16 cellular contexts compared by ENCODE assay signal in genomic region chr1:235021815-235022214, GRCh38.
DNase-seq lines count a peak whose midpoint lies in the region; ATAC-seq and TF ChIP-seq lines count a peak whose summit lies in the region.
"Had no signal": no experiment of that assay in that cellular context is flagged by ENCODE, and none has a peak within 500 bp of the region (broad histone marks: within the 10 kb centered on the region; RNA-seq: fewer than 3 reads in every experiment).

No MANE protein-coding gene starts in this region.

- 96% methylated on average over 7 of the region's 7 CpGs for WGBS in smooth muscle cell (ENCODE audit: low lambda C conversion rate)

- peaks cover 16% of the 10 kb centered on the region for H3K4me1 ChIP-seq in GM23338 (ENCODE audit: insufficient read depth)
- peaks cover 20% of the 10 kb centered on the region for H3K4me1 ChIP-seq in smooth muscle cell (ENCODE audit: low read depth)
- H3K4me1 ChIP-seq: prostate gland had no signal

- H2AFZ ChIP-seq in GM23338 (peak overlapping the region; percentile 85; the same call in 1 of the 2 replicates), smooth muscle cell (ENCODE audit: low read depth) (no peak overlapping the region)

- H4K20me1 ChIP-seq in GM23338 (replicated peaks; ENCODE audit: insufficient read depth), result no peaks in the 10 kb centered on the region
- no peaks in the 10 kb centered on the region for H4K20me1 ChIP-seq in smooth muscle cell (ENCODE audit: low read depth)

- H3K79me2 ChIP-seq in GM23338 (replicated peaks; ENCODE audit: insufficient read depth) (no peaks in the 10 kb centered on the region), smooth muscle cell (ENCODE audit: low read depth) (no peaks in the 10 kb centered on the region)

- no peak overlapping the region for H3K27ac Mint-ChIP-seq in GM23338
- peak overlapping the region; percentile 62 for H3K27ac Mint-ChIP-seq in T-helper 17 cell

- H3K4me3 ChIP-seq in GM23338, result no peak overlapping the region
- H3K4me3 ChIP-seq in smooth muscle cell, result no peak overlapping the region
- H3K4me3 ChIP-seq: prostate gland had no signal

- H3K4me3 Mint-ChIP-seq in GM23338 (no peak overlapping the region), T-helper 17 cell (no peak overlapping the region)

- H3K36me3 ChIP-seq in GM23338 (ENCODE audit: insufficient read depth), result no peaks in the 10 kb centered on the region; the same call in 1 of the 2 replicates
- no peaks in the 10 kb centered on the region for H3K36me3 ChIP-seq in smooth muscle cell (ENCODE audit: low read depth)
- H3K36me3 ChIP-seq: prostate gland had no signal

- H3K9me3 Mint-ChIP-seq in GM23338, result peaks cover 5% of the 10 kb centered on the region; the same call in 2 of the 3 replicates

- peaks cover 20% of the 10 kb centered on the region for H3K4me1 Mint-ChIP-seq in GM23338
- H3K4me1 Mint-ChIP-seq in T-helper 17 cell, result peaks cover 4% of the 10 kb centered on the region

- TF ChIP-seq CTCF in GM23338 (conservative IDR thresholded peaks at IDR 0.05; ENCODE audit: low read depth in 2 of 2) (no peak), smooth muscle cell (IDR thresholded peaks at IDR 0.05; ENCODE audit: borderline replicate concordance, insufficient read depth, poor library complexity, severe bottlenecking) (no peak)

- H3K9me2 ChIP-seq in GM23338 (ENCODE audit: insufficient read depth), result peaks cover 11% of the 10 kb centered on the region; the same call in 1 of the 2 replicates

- H3K27me3 ChIP-seq in GM23338 (ENCODE audit: insufficient read depth) (no peaks in the 10 kb centered on the region), smooth muscle cell (ENCODE audit: low read depth) (no peaks in the 10 kb centered on the region)

- H3K4me2 ChIP-seq in GM23338 (no peak overlapping the region), smooth muscle cell (peak overlapping the region; percentile 25)
- H3K4me2 ChIP-seq: KMS-11 had no signal

- H3K36me3 Mint-ChIP-seq in GM23338 (ENCODE audit: low read depth) (no peaks in the 10 kb centered on the region), T-helper 17 cell (ENCODE audit: low read depth) (no peaks in the 10 kb centered on the region)

- H3K9ac ChIP-seq in smooth muscle cell (ENCODE audit: low read depth), result peak overlapping the region; percentile 47
- H3K9ac ChIP-seq: KMS-11 had no signal

- H3K27me3 Mint-ChIP-seq in GM23338 (ENCODE audit: insufficient read depth, low read depth, poor library complexity) (peaks cover 6% of the 10 kb centered on the region), T-helper 17 cell (no peaks in the 10 kb centered on the region)

- no peak overlapping the region for H3K27ac ChIP-seq in GM23338 (ENCODE audit: low read depth)
- peak overlapping the region; percentile 100 for H3K27ac ChIP-seq in smooth muscle cell (ENCODE audit: low read depth)
- H3K27ac ChIP-seq: KMS-11, RWPE1 had no signal

- ATAC-seq in GM23338, result no peak
- ATAC-seq in T-helper 17 cell, result no peak
- ATAC-seq in left lobe of liver, result no peak
- ATAC-seq in HG03460 (IDR thresholded peaks at IDR 0.05; ENCODE audit: unreplicated experiment), result no peak

- DNase-seq in GM23338 (ENCODE audit: low spot score) (no peak), T-helper 17 cell (no peak), left lobe of liver (ENCODE audit: low spot score) (peak; percentile 28), smooth muscle cell (lab: John Stamatoyannopoulos, UW; ENCODE audit: unreplicated experiment) (no peak), SHP77 treated with DMSO at 0.1 percent for 48 hours (lab: John Stamatoyannopoulos, UW) (no peak), DMS 273 treated with DMSO at 0.1 percent for 48 hours (lab: John Stamatoyannopoulos, UW) (no peak)
- DNase-seq: activated CD4-positive, alpha-beta T cell treated with anti-CD3 and anti-CD28 coated beads, Interleukin-2, amount 50 U/mL, for 1 hour; activated naive CD4-positive, alpha-beta T cell treated with anti-CD3 and anti-CD28 coated beads, Interleukin-2, amount 50 U/mL, for 16 hours; Caco-2; EL; NCI-H2081; stimulated activated CD4-positive, alpha-beta T cell treated with anti-CD3 and anti-CD28 coated beads, Interleukin-4, amount 100 ng/mL, for 4 hours had no signal

- H3F3A ChIP-seq in GM23338 (replicated peaks; ENCODE audit: low read depth) (no peaks in the 10 kb centered on the region), smooth muscle cell (ENCODE audit: low read depth) (peaks cover 40% of the 10 kb centered on the region)

- no peaks in the 10 kb centered on the region for H3K9me3 ChIP-seq in T-helper 17 cell (ENCODE audit: control insufficient read depth, low read length, poor library complexity, severe bottlenecking)
- no peaks in the 10 kb centered on the region for H3K9me3 ChIP-seq in smooth muscle cell (replicated peaks; ENCODE audit: low read depth)
- H3K9me3 ChIP-seq: Caco-2, prostate gland had no signal

TF ChIP-seq in GM23338, 12 proteins besides CTCF, POLR2A, EP300 and RAD21 (continues in another document):
- TF ChIP-seq, protein P1, sequence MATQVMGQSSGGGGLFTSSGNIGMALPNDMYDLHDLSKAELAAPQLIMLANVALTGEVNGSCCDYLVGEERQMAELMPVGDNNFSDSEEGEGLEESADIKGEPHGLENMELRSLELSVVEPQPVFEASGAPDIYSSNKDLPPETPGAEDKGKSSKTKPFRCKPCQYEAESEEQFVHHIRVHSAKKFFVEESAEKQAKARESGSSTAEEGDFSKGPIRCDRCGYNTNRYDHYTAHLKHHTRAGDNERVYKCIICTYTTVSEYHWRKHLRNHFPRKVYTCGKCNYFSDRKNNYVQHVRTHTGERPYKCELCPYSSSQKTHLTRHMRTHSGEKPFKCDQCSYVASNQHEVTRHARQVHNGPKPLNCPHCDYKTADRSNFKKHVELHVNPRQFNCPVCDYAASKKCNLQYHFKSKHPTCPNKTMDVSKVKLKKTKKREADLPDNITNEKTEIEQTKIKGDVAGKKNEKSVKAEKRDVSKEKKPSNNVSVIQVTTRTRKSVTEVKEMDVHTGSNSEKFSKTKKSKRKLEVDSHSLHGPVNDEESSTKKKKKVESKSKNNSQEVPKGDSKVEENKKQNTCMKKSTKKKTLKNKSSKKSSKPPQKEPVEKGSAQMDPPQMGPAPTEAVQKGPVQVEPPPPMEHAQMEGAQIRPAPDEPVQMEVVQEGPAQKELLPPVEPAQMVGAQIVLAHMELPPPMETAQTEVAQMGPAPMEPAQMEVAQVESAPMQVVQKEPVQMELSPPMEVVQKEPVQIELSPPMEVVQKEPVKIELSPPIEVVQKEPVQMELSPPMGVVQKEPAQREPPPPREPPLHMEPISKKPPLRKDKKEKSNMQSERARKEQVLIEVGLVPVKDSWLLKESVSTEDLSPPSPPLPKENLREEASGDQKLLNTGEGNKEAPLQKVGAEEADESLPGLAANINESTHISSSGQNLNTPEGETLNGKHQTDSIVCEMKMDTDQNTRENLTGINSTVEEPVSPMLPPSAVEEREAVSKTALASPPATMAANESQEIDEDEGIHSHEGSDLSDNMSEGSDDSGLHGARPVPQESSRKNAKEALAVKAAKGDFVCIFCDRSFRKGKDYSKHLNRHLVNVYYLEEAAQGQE (IDR thresholded peaks at IDR 0.05; ENCODE audit: unreplicated experiment), result no peak
- no peak for TF ChIP-seq POLR2AphosphoS5 (IDR thresholded peaks at IDR 0.05; ENCODE audit: low read depth)
